Comparison of ENCODE assay signal across 13 cellular contexts in the genomic region with DNA sequence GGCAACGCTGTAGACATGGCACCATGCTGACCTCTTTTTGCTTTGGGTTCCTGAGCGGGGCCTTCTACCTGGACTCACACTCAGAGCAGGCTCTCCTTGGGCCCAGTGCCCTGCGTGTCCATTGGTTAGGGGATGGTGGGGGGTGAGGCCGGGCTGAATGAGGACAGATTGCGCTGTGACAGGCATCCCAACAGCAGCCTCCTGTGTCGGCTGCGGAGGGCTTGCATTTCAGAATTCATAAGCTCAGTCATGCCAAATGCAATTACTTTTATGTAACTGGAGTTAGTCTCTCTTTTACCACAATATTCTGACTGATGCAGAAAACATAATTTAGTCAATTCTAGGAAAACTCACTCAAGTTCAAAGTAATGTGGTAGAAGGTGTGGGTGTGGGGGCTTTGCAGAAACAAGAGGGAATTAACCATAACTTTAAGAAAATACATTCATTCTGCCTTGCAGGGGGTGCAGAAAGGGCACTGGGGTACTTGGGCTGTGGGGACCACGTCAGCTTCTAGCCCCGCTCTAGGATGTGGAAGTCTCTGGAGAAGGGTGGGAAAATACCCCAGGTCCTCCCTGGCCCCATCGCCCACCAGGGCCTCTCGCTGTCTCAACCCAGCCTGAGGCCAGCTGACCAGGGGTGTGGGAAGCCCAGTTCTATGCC.
A peak's percentile ranks its signal among the peaks of the same experiment; 100 is the strongest.
DNase-seq lines count a peak whose midpoint lies in the region; ATAC-seq lines count a peak whose summit lies in the region.
"Had no signal": no experiment of that assay in that cellular context is flagged by ENCODE, and none has a peak within 500 bp of the region (broad histone marks: within the 10 kb centered on the region; RNA-seq: fewer than 3 reads in every experiment).

No MANE protein-coding gene starts in this region.

- H3K4me3 Mint-ChIP-seq in activated CD4-positive, alpha-beta T cell treated with anti-CD3 and anti-CD28 coated beads, Interleukin-2, amount 10 ng/mL, durations not matched to agents 24 days and 14 days: no peak overlapping the region
- H3K4me3 Mint-ChIP-seq in activated CD4-positive, alpha-beta T cell treated with anti-CD3 and anti-CD28 coated beads, Interleukin-2, amount 10 ng/mL, durations not matched to agents 7 days and 5 days: no peak overlapping the region
- peak overlapping the region; percentile 13 to 48 for H3K4me3 Mint-ChIP-seq in stimulated activated naive CD8-positive, alpha-beta T cell treated with anti-CD3 and anti-CD28 coated beads, Interleukin-15, amount 100 ng/mL, for 72 hours

- peaks cover 19% of the 10 kb centered on the region for H3K4me1 Mint-ChIP-seq in activated CD4-positive, alpha-beta T cell treated with anti-CD3 and anti-CD28 coated beads, Interleukin-2, amount 10 ng/mL, durations not matched to agents 24 days and 14 days
- peaks cover 11% of the 10 kb centered on the region for H3K4me1 Mint-ChIP-seq in activated CD4-positive, alpha-beta T cell treated with anti-CD3 and anti-CD28 coated beads, Interleukin-2, amount 10 ng/mL, durations not matched to agents 7 days and 5 days
- H3K4me1 Mint-ChIP-seq in stimulated activated naive CD8-positive, alpha-beta T cell treated with anti-CD3 and anti-CD28 coated beads, Interleukin-15, amount 100 ng/mL, for 72 hours: peaks cover 39% of the 10 kb centered on the region

- intact Hi-C loops in activated CD4-positive, alpha-beta T cell treated with anti-CD3 and anti-CD28 coated beads, Interleukin-2, amount 10 ng/mL, durations not matched to agents 24 days and 14 days (cut with micrococcal nuclease): loop anchor here (5.0 kb wide), 1 partner anchor 119 kb away; no protein-coding TSS in a partner anchor
- intact Hi-C loops in Right ventricle myocardium inferior (cut with DNase I): no loop called here
- intact Hi-C loops in Right ventricle myocardium superior (cut with DNase I): no loop called here

- no peaks in the 10 kb centered on the region for H3K27me3 Mint-ChIP-seq in activated CD4-positive, alpha-beta T cell treated with anti-CD3 and anti-CD28 coated beads, Interleukin-2, amount 10 ng/mL, durations not matched to agents 24 days and 14 days
- H3K27me3 Mint-ChIP-seq in activated CD4-positive, alpha-beta T cell treated with anti-CD3 and anti-CD28 coated beads, Interleukin-2, amount 10 ng/mL, durations not matched to agents 7 days and 5 days: no peaks in the 10 kb centered on the region
- peaks cover 15% of the 10 kb centered on the region for H3K27me3 Mint-ChIP-seq in stimulated activated naive CD8-positive, alpha-beta T cell treated with anti-CD3 and anti-CD28 coated beads, Interleukin-15, amount 100 ng/mL, for 72 hours

- ATAC-seq in Right ventricle myocardium inferior (no peak), Right ventricle myocardium superior (ENCODE audit: poor library complexity) (no peak), HG02571 (IDR thresholded peaks at IDR 0.05; ENCODE audit: unreplicated experiment) (no peak)
- peak; percentile 65 for ATAC-seq in stimulated activated naive CD8-positive, alpha-beta T cell treated with anti-CD3 and anti-CD28 coated beads, Interleukin-15, amount 100 ng/mL, for 72 hours

- H3K36me3 Mint-ChIP-seq in activated CD4-positive, alpha-beta T cell treated with anti-CD3 and anti-CD28 coated beads, Interleukin-2, amount 10 ng/mL, durations not matched to agents 24 days and 14 days (ENCODE audit: low read depth): no peaks in the 10 kb centered on the region
- no peaks in the 10 kb centered on the region for H3K36me3 Mint-ChIP-seq in activated CD4-positive, alpha-beta T cell treated with anti-CD3 and anti-CD28 coated beads, Interleukin-2, amount 10 ng/mL, durations not matched to agents 7 days and 5 days (ENCODE audit: low read depth)

- POLR2A ChIA-PET in activated CD4-positive, alpha-beta T cell treated with anti-CD3 and anti-CD28 coated beads, Interleukin-2, amount 10 ng/mL, durations not matched to agents 7 days and 5 days (lab: Charles Lee): no interaction called here

- no peaks in the 10 kb centered on the region for H3K9me3 Mint-ChIP-seq in activated CD4-positive, alpha-beta T cell treated with anti-CD3 and anti-CD28 coated beads, Interleukin-2, amount 10 ng/mL, durations not matched to agents 24 days and 14 days
- H3K9me3 Mint-ChIP-seq in activated CD4-positive, alpha-beta T cell treated with anti-CD3 and anti-CD28 coated beads, Interleukin-2, amount 10 ng/mL, durations not matched to agents 7 days and 5 days: peaks cover 6% of the 10 kb centered on the region
- peaks cover 13% of the 10 kb centered on the region in 2 donors for H3K9me3 Mint-ChIP-seq in stimulated activated naive CD8-positive, alpha-beta T cell treated with anti-CD3 and anti-CD28 coated beads, Interleukin-15, amount 100 ng/mL, for 72 hours

- no peak for DNase-seq in activated CD4-positive, alpha-beta T cell treated with anti-CD3 and anti-CD28 coated beads, Interleukin-2, amount 10 ng/mL, durations not matched to agents 24 days and 14 days
- DNase-seq in activated CD4-positive, alpha-beta T cell treated with anti-CD3 and anti-CD28 coated beads, Interleukin-2, amount 10 ng/mL, durations not matched to agents 7 days and 5 days: no peak
- peak; percentile 57 for DNase-seq in Right ventricle myocardium inferior (ENCODE audit: missing footprints)
- DNase-seq in Right ventricle myocardium superior: no peak
- DNase-seq in mesenteric fat pad (ENCODE audit: low spot score): peak; percentile 62
- no peak for DNase-seq in stimulated activated naive CD8-positive, alpha-beta T cell treated with anti-CD3 and anti-CD28 coated beads, Interleukin-15, amount 100 ng/mL, for 72 hours
- no peak for DNase-seq in NCI-H2029 treated with DMSO at 0.1 percent for 48 hours (lab: John Stamatoyannopoulos, UW)
- DNase-seq: Karpas-422, NCI-H187 treated with DMSO at 0.1 percent for 48 hours, NCI-H2171, NCI-H510A, NCI-H82 had no signal

- CTCF ChIA-PET in activated CD4-positive, alpha-beta T cell treated with anti-CD3 and anti-CD28 coated beads, Interleukin-2, amount 10 ng/mL, durations not matched to agents 7 days and 5 days (lab: Charles Lee): interaction anchor here (0.9 to 1.5 kb wide), 3 partner anchors 11 to 79 kb away, joined by 3 to 5 read pairs (median 3); no protein-coding TSS in a partner anchor

- H3K27ac Mint-ChIP-seq in activated CD4-positive, alpha-beta T cell treated with anti-CD3 and anti-CD28 coated beads, Interleukin-2, amount 10 ng/mL, durations not matched to agents 24 days and 14 days: peak overlapping the region; percentile 51
- H3K27ac Mint-ChIP-seq in activated CD4-positive, alpha-beta T cell treated with anti-CD3 and anti-CD28 coated beads, Interleukin-2, amount 10 ng/mL, durations not matched to agents 7 days and 5 days: no peak overlapping the region
- H3K27ac Mint-ChIP-seq in stimulated activated naive CD8-positive, alpha-beta T cell treated with anti-CD3 and anti-CD28 coated beads, Interleukin-15, amount 100 ng/mL, for 72 hours: peak overlapping the region in 1 of 2 donors; percentile 54

Comparison
In these comparisons a context has a peak if more than half of its experiments do, and no peak if none do; other contexts are left out.
1. DNase-seq: peak in Right ventricle myocardium inferior (single experiment) and mesenteric fat pad (single experiment); none in activated CD4-positive, alpha-beta T cell treated with anti-CD3 and anti-CD28 coated beads, Interleukin-2, amount 10 ng/mL, durations not matched to agents 24 days and 14 days (single experiment), activated CD4-positive, alpha-beta T cell treated with anti-CD3 and anti-CD28 coated beads, Interleukin-2, amount 10 ng/mL, durations not matched to agents 7 days and 5 days (single experiment), Right ventricle myocardium superior (single experiment), stimulated activated naive CD8-positive, alpha-beta T cell treated with anti-CD3 and anti-CD28 coated beads, Interleukin-15, amount 100 ng/mL, for 72 hours (0 of 2) and NCI-H2029 treated with DMSO at 0.1 percent for 48 hours (single experiment).
2. H3K4me3 Mint-ChIP-seq: peak in stimulated activated naive CD8-positive, alpha-beta T cell treated with anti-CD3 and anti-CD28 coated beads, Interleukin-15, amount 100 ng/mL, for 72 hours (2 of 2); none in activated CD4-positive, alpha-beta T cell treated with anti-CD3 and anti-CD28 coated beads, Interleukin-2, amount 10 ng/mL, durations not matched to agents 24 days and 14 days (single experiment) and activated CD4-positive, alpha-beta T cell treated with anti-CD3 and anti-CD28 coated beads, Interleukin-2, amount 10 ng/mL, durations not matched to agents 7 days and 5 days (single experiment).